Comparison of ENCODE assay signal across 13 cellular contexts in the genomic region with DNA sequence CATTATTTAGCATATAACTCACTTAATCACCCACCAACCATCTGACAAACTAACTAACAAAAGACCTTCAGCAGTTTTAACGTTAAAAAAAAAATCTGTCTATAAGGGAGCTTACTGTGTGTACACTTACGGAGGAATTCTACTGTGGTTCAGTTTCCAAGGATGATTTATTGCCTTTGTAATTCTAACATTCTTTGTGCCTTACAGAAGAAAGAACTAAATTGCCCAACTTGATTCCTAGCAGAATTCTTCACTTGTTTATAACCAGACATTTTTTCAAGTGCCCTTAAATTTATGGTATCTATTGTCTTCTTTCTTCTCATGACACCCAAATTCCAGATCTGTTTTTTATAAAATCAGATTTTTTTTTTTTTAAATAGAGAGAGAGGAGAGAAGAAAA.
DNase-seq lines count a peak whose midpoint lies in the region; TF ChIP-seq lines count a peak whose summit lies in the region.
"Had no signal": no experiment of that assay in that cellular context is flagged by ENCODE, and none has a peak within 500 bp of the region (broad histone marks: within the 10 kb centered on the region; RNA-seq: fewer than 3 reads in every experiment).

No MANE protein-coding gene starts in this region.

- no peaks in the 10 kb centered on the region for H3K4me1 ChIP-seq in HEK293 (ENCODE audit: control insufficient read depth, insufficient read depth, low read length)

- POLR2A ChIA-PET in HEK293 (lab: Yijun Ruan, JAX) = no interaction called here

- H3K36me3 ChIP-seq in HEK293 (ENCODE audit: control insufficient read depth in 2 of 2, insufficient read depth in 1 of 2, low read length in 2 of 2) = no peaks in the 10 kb centered on the region

- TF ChIP-seq CTCF in HEK293 (tag by site-specific recombination; IDR thresholded peaks at IDR 0.05) = no peak

- peak; percentile 93 for DNase-seq in A172 (ENCODE audit: low spot score)
- peak; percentile 98 for DNase-seq in amniotic epithelial cell (ENCODE audit: low read depth)
- peak; percentile 5 for DNase-seq in hepatic stellate cell (ENCODE audit: low spot score)
- DNase-seq in stimulated activated CD4-positive, alpha-beta T cell treated with anti-CD3 and anti-CD28 coated beads, Interleukin-2, amount 100 ng/mL, for 24 hours = no peak
- DNase-seq in T1000 (lab: John Stamatoyannopoulos, UW) = no peak
- no peak for DNase-seq in cerebellar cortex (ENCODE audit: low spot score)
- DNase-seq in NCI-H1048 (lab: John Stamatoyannopoulos, UW) = no peak
- DNase-seq: activated CD4-positive, alpha-beta T cell treated with anti-CD3 and anti-CD28 coated beads for 48 hours; activated gamma-delta T cell; SHP77; stimulated activated CD4-positive, alpha-beta T cell treated with anti-CD3 and anti-CD28 coated beads, Interleukin-2, amount 100 ng/mL, for 48 hours had no signal

- CTCF ChIA-PET in HEK293 (lab: Yijun Ruan, JAX) = no interaction called here

- H3K4me3 ChIP-seq in HEK293 (ENCODE audit: low read depth, low read length) = no peak overlapping the region

- H3K27ac ChIP-seq in HEK293 (ENCODE audit: extremely low read depth, low read depth, low read length) = no peak overlapping the region
- H3K27ac ChIP-seq: HL-60 had no signal

- H3K9me3 ChIP-seq in HEK293 (ENCODE audit: control insufficient read depth, insufficient read depth, low read depth, low read length) = no peaks in the 10 kb centered on the region

TF ChIP-seq in HEK293, 187 proteins besides CTCF, POLR2A, EP300 and RAD21:
- TF ChIP-seq MEIS1 (CRISPR knock-in tag; IDR thresholded peaks at IDR 0.05; ENCODE audit: borderline replicate concordance) (peak; percentile 59; the same call in 1 of the 2 replicates), ZNF324 (tag by site-specific recombination; IDR thresholded peaks at IDR 0.05) (no peak)

Comparison
In these comparisons a context has a peak if more than half of its experiments do, and no peak if none do; other contexts are left out.
1. DNase-seq: peak in A172 (single experiment), amniotic epithelial cell (single experiment) and hepatic stellate cell (single experiment); none in stimulated activated CD4-positive, alpha-beta T cell treated with anti-CD3 and anti-CD28 coated beads, Interleukin-2, amount 100 ng/mL, for 24 hours (0 of 2), T1000 (single experiment), cerebellar cortex (single experiment) and NCI-H1048 (single experiment).